ENCODE assay signal across 23 cellular contexts in the genomic region with DNA sequence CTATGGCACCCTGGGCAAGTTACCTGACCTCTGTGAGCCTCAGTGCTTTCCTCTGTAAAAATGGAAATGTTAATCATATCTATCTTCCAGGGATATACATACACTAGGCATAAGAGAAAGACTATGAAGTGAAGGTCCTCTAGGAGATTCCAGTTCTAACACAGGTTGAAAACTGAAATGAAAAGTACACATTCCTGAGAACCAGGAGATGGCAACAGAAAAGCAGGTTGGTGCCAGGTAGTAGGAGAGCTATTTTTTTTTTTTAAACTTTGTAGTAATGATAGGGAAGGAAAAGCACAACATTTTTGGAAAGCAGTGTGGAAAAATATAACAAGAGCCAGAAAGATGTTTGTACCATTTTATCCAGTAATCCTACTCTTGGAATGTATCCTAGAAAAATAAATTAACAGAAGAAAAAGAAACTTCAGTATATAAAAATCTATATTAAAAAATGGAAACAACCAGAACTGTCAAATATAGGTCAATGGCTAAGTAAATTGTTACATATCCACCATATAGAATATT.
DNase-seq lines count a peak whose midpoint lies in the region; ATAC-seq, FAIRE-seq and TF ChIP-seq lines count a peak whose summit lies in the region.
"Had no signal": no experiment of that assay in that cellular context is flagged by ENCODE, and none has a peak within 500 bp of the region (broad histone marks: within the 10 kb centered on the region; RNA-seq: fewer than 3 reads in every experiment).

No MANE protein-coding gene starts in this region.

- no peak for TF ChIP-seq EP300 in H1 (IDR thresholded peaks at IDR 0.05; ENCODE audit: borderline replicate concordance in 1 of 2, low read depth in 2 of 2, low read length in 2 of 2)

- H3K4me3 ChIP-seq in IMR-90 (ENCODE audit: insufficient read depth, low read depth, low read length) (no peak overlapping the region), H1 (ENCODE audit: extremely low read depth in 1 of 4, insufficient read depth in 2 of 4, low read depth in 3 of 4, low read length in 4 of 4) (no peak overlapping the region), hepatocyte (no peak overlapping the region), vagina (no peak overlapping the region), Caco-2 (ENCODE audit: low read depth, low read length) (no peak overlapping the region)
- H3K4me3 ChIP-seq: BLaER1, GM12878, HAP-1, Peyer's patch, SJCRH30 had no signal

- in situ Hi-C loops in IMR-90 (cut with MboI; ENCODE audit: low sequenced_read_pairs) = no loop called here

- TF ChIP-seq CTCF in IMR-90 (conservative IDR thresholded peaks at IDR 0.05; ENCODE audit: low read depth, low read length) = no peak
- TF ChIP-seq CTCF in H1 (IDR thresholded peaks at IDR 0.05; ENCODE audit: control extremely low read depth in 1 of 3, insufficient read depth in 1 of 3, low read depth in 1 of 3, low read length in 3 of 3) = no peak
- no peak for TF ChIP-seq CTCF in hepatocyte (IDR thresholded peaks at IDR 0.05; ENCODE audit: poor library complexity)
- TF ChIP-seq CTCF in vagina (IDR thresholded peaks at IDR 0.05) = no peak
- TF ChIP-seq CTCF in Caco-2 (IDR thresholded peaks at IDR 0.05; ENCODE audit: insufficient read depth in 1 of 2, low read depth in 1 of 2, low read length in 1 of 2, severe bottlenecking in 1 of 2, unreplicated experiment in 1 of 2) = no peak

- no peak overlapping the region for H3K4me3 Mint-ChIP-seq in activated T-cell treated with anti-CD3 and anti-CD28 coated beads, Interleukin-2, amount 50 U/mL, for 72 hours
- H3K4me3 Mint-ChIP-seq in Caco-2 (ENCODE audit: unreplicated experiment) = no peak overlapping the region
- H3K4me3 Mint-ChIP-seq: CD4-positive, alpha-beta T cell; IgD-negative memory B cell had no signal

- ATAC-seq in IMR-90 (ENCODE audit: low read depth) (no peak), HG02763 (IDR thresholded peaks at IDR 0.05; ENCODE audit: unreplicated experiment) (no peak)
- no peak for ATAC-seq in activated T-cell treated with anti-CD3 and anti-CD28 coated beads, Interleukin-2, amount 50 U/mL, for 72 hours (replicated peaks in 1 of 2)
- ATAC-seq: GM12878 had no signal

- no peak overlapping the region for H4K91ac ChIP-seq in IMR-90 (ENCODE audit: insufficient read depth, low read depth, low read length)
- H4K91ac ChIP-seq in H1 (replicated peaks; ENCODE audit: insufficient read length, low read length) = no peak overlapping the region

- DNase-seq in IMR-90 (no peak), H1 (ENCODE audit: low read depth in 1 of 2, low spot score in 2 of 2) (no peak), hepatocyte (ENCODE audit: low spot score) (no peak), vagina (ENCODE audit: extremely low spot score in 2 of 2) (no peak), Caco-2 (no peak)
- no peak for DNase-seq in activated T-cell treated with anti-CD3 and anti-CD28 coated beads, Interleukin-2, amount 50 U/mL, for 72 hours
- DNase-seq: ACHN; CD4-positive, alpha-beta T cell; COR-L47; DND-41; NCI-H1417; NCI-H1694 treated with DMSO at 0.1 percent for 48 hours; NCI-H2081 treated with DMSO at 0.1 percent for 48 hours; NCI-H2171 treated with DMSO at 0.1 percent for 48 hours; NCI-H524 treated with DMSO at 0.1 percent for 48 hours; Peyer's patch; SJCRH30; T-helper 1 cell had no signal

- H3K56ac ChIP-seq in IMR-90 (ENCODE audit: extremely low read depth, insufficient read depth, low read length) (no peak overlapping the region), H1 (replicated peaks; ENCODE audit: insufficient read length, low read depth, low read length) (no peak overlapping the region)

- no peak overlapping the region for H3K4me2 ChIP-seq in IMR-90 (ENCODE audit: low read depth, low read length)
- H3K4me2 ChIP-seq in H1 (ENCODE audit: insufficient read depth in 1 of 2, low read depth in 2 of 2, low read length in 2 of 2) = no peak overlapping the region
- H3K4me2 ChIP-seq in hepatocyte = no peak overlapping the region
- H3K4me2 ChIP-seq: BLaER1 had no signal

- H4K20me1 ChIP-seq in IMR-90 (ENCODE audit: insufficient read depth, low read length) (no peaks in the 10 kb centered on the region), H1 (replicated peaks in 1 of 2; ENCODE audit: control insufficient read depth in 1 of 2, insufficient read depth in 2 of 2, low read length in 2 of 2) (no peaks in the 10 kb centered on the region), hepatocyte (ENCODE audit: insufficient read depth, poor library complexity, severe bottlenecking) (no peaks in the 10 kb centered on the region)
- H4K20me1 ChIP-seq: BLaER1 had no signal

- no peak overlapping the region; the same call in 1 of the 2 replicates for H4K5ac ChIP-seq in IMR-90 (ENCODE audit: low read depth, low read length)
- no peak overlapping the region for H4K5ac ChIP-seq in H1 (ENCODE audit: insufficient read length, low read depth, low read length)

- H2BK12ac ChIP-seq in H1 (ENCODE audit: low read depth, low read length) = no peak overlapping the region

- no peaks in the 10 kb centered on the region for H3K79me2 ChIP-seq in H1 (ENCODE audit: control insufficient read depth in 1 of 2, insufficient read depth in 2 of 2, low read length in 2 of 2)
- H3K79me2 ChIP-seq in hepatocyte = no peaks in the 10 kb centered on the region

- no peaks in the 10 kb centered on the region for H3K9me2 ChIP-seq in hepatocyte (replicated peaks; ENCODE audit: insufficient read depth)

- H3K9me1 ChIP-seq in IMR-90 (ENCODE audit: insufficient read depth, low read length) = 0 out of 2 replicates have a peak, but pooled peaks cover 2% of the 10 kb centered on the region

- TF ChIP-seq RAD21 in IMR-90 (IDR thresholded peaks at IDR 0.05; ENCODE audit: low read length) = no peak
- TF ChIP-seq RAD21 in H1 (IDR thresholded peaks at IDR 0.05 in 1 of 2, conservative IDR thresholded peaks at IDR 0.05 in 1 of 2; ENCODE audit: low read depth in 2 of 2, low read length in 2 of 2) = no peak

- H3K18ac ChIP-seq in IMR-90 (ENCODE audit: low read depth, low read length) (peak overlapping the region; percentile 72), H1 (ENCODE audit: extremely low read depth, low read length) (no peak overlapping the region)

- H2AK5ac ChIP-seq in IMR-90 (ENCODE audit: low read depth, low read length) (no peak overlapping the region; the same call in 1 of the 2 replicates), H1 (ENCODE audit: low read depth, low read length) (no peak overlapping the region)

- H3K27me3 ChIP-seq in IMR-90 (ENCODE audit: control insufficient read depth, insufficient read depth, low read length) (no peaks in the 10 kb centered on the region), H1 (replicated peaks in 1 of 4; ENCODE audit: control insufficient read depth in 3 of 4, extremely low read depth in 1 of 4, insufficient read depth in 3 of 4, low read length in 3 of 4) (no peaks in the 10 kb centered on the region), hepatocyte (no peaks in the 10 kb centered on the region), vagina (no peaks in the 10 kb centered on the region), Caco-2 (replicated peaks; ENCODE audit: control insufficient read depth, insufficient read depth, low read length) (no peaks in the 10 kb centered on the region)
- H3K27me3 ChIP-seq: BLaER1, Peyer's patch, SJCRH30 had no signal

- H3K9me3 Mint-ChIP-seq in activated T-cell treated with anti-CD3 and anti-CD28 coated beads, Interleukin-2, amount 50 U/mL, for 72 hours = no peaks in the 10 kb centered on the region
- no peaks in the 10 kb centered on the region for H3K9me3 Mint-ChIP-seq in Caco-2 (ENCODE audit: unreplicated experiment)
- H3K9me3 Mint-ChIP-seq: CD4-positive, alpha-beta T cell; IgD-negative memory B cell had no signal

- no peak overlapping the region for H2BK120ac ChIP-seq in IMR-90 (ENCODE audit: low read depth, low read length)
- H2BK120ac ChIP-seq in H1 (replicated peaks; ENCODE audit: low read depth, low read length) = no peak overlapping the region

- H3K79me1 ChIP-seq in IMR-90 (ENCODE audit: low read depth in 1 of 2, low read length in 2 of 2) (no peaks in the 10 kb centered on the region), H1 (ENCODE audit: low read depth, low read length) (no peaks in the 10 kb centered on the region)

- H2BK20ac ChIP-seq in IMR-90 (ENCODE audit: low read depth, low read length) (no peak overlapping the region), H1 (ENCODE audit: low read length) (no peak overlapping the region)

- H3K23me2 ChIP-seq in H1 (ENCODE audit: low read depth, low read length) = no peaks in the 10 kb centered on the region

- H3K14ac ChIP-seq in IMR-90 (replicated peaks; ENCODE audit: low read depth, low read length) (no peak overlapping the region), H1 (ENCODE audit: insufficient read length) (no peak overlapping the region)

- no peak overlapping the region for H3K27ac ChIP-seq in IMR-90 (ENCODE audit: insufficient read depth, low read length)
- no peak overlapping the region for H3K27ac ChIP-seq in H1 (ENCODE audit: low read depth, low read length)
- peak overlapping the region; percentile 6 for H3K27ac ChIP-seq in hepatocyte
- peak overlapping the region; percentile 43 for H3K27ac ChIP-seq in vagina
- H3K27ac ChIP-seq: BLaER1, Peyer's patch, SJCRH30 had no signal

- no peaks in the 10 kb centered on the region for H3K36me3 ChIP-seq in IMR-90 (ENCODE audit: control insufficient read depth, insufficient read depth, low read length)
- no peaks in the 10 kb centered on the region for H3K36me3 ChIP-seq in H1 (ENCODE audit: control insufficient read depth in 2 of 4, insufficient read depth in 4 of 4, low read length in 3 of 4)
- no peaks in the 10 kb centered on the region for H3K36me3 ChIP-seq in hepatocyte (replicated peaks; ENCODE audit: insufficient read depth, low read depth)
- no peaks in the 10 kb centered on the region for H3K36me3 ChIP-seq in vagina
- H3K36me3 ChIP-seq in Caco-2 (ENCODE audit: control insufficient read depth, insufficient read depth, low read length) = no peaks in the 10 kb centered on the region
- H3K36me3 ChIP-seq: BLaER1, HAP-1, Peyer's patch, SJCRH30 had no signal

- H3K4ac ChIP-seq in IMR-90 (ENCODE audit: low read depth, low read length) (0 out of 2 replicates have a peak overlapping the region, but pooled peaks have one; percentile 12), H1 (replicated peaks; ENCODE audit: insufficient read length, low read depth, low read length) (no peak overlapping the region)

- H2AFZ ChIP-seq in IMR-90 (replicated peaks; ENCODE audit: low read length, poor library complexity) = no peak overlapping the region
- peak overlapping the region; percentile 55; the same call in 1 of the 2 replicates for H2AFZ ChIP-seq in H1 (ENCODE audit: low read length)
- H2AFZ ChIP-seq in hepatocyte = no peak overlapping the region

- intact Hi-C loops in IMR-90 (cut with micrococcal nuclease) = no loop called here
- intact Hi-C loops in vagina (cut with DNase I) = no loop called here
- intact Hi-C loops in Caco-2 (cut with micrococcal nuclease; ENCODE audit: unreplicated experiment) = no loop called here

- H4K8ac ChIP-seq in IMR-90 (ENCODE audit: low read depth in 2 of 2, low read length in 2 of 2) = no peak overlapping the region
- H4K8ac ChIP-seq in H1 (ENCODE audit: extremely low read depth, insufficient read depth, low read length) = no peak overlapping the region

- no peak for FAIRE-seq in H1 (lab: Jason Lieb, UNC)
- FAIRE-seq: GM12878 had no signal

- peaks cover 15% of the 10 kb centered on the region for H3K27me3 Mint-ChIP-seq in activated T-cell treated with anti-CD3 and anti-CD28 coated beads, Interleukin-2, amount 50 U/mL, for 72 hours (ENCODE audit: low read depth)
- no peaks in the 10 kb centered on the region for H3K27me3 Mint-ChIP-seq in Caco-2 (ENCODE audit: insufficient read depth, unreplicated experiment)
- H3K27me3 Mint-ChIP-seq: CD4-positive, alpha-beta T cell had no signal

- H3K23ac ChIP-seq in IMR-90 (ENCODE audit: low read depth, low read length) (no peak overlapping the region), H1 (ENCODE audit: insufficient read length) (no peak overlapping the region)

- no peak overlapping the region for H2AK9ac ChIP-seq in IMR-90 (replicated peaks; ENCODE audit: low read depth, low read length, poor library complexity)

- no peaks in the 10 kb centered on the region for H3K9me3 ChIP-seq in IMR-90 (ENCODE audit: control insufficient read depth, insufficient read depth, low read length)
- H3K9me3 ChIP-seq in H1 (ENCODE audit: insufficient read depth in 2 of 2, low read depth in 1 of 2, low read length in 1 of 2) = no peaks in the 10 kb centered on the region
- H3K9me3 ChIP-seq in hepatocyte (ENCODE audit: low read depth) = no peaks in the 10 kb centered on the region
- no peaks in the 10 kb centered on the region for H3K9me3 ChIP-seq in vagina
- no peaks in the 10 kb centered on the region for H3K9me3 ChIP-seq in Caco-2
- H3K9me3 ChIP-seq: BLaER1, HAP-1, Peyer's patch had no signal

- no peaks in the 10 kb centered on the region for H3K36me3 Mint-ChIP-seq in activated T-cell treated with anti-CD3 and anti-CD28 coated beads, Interleukin-2, amount 50 U/mL, for 72 hours (ENCODE audit: insufficient read depth in 2 of 2)
- no peaks in the 10 kb centered on the region for H3K36me3 Mint-ChIP-seq in Caco-2 (ENCODE audit: insufficient read depth, unreplicated experiment)
- H3K36me3 Mint-ChIP-seq: IgD-negative memory B cell had no signal

- H2BK15ac ChIP-seq in IMR-90 (ENCODE audit: low read depth, low read length) (no peak overlapping the region), H1 (ENCODE audit: low read length) (no peak overlapping the region)

- H3K4me1 Mint-ChIP-seq in activated T-cell treated with anti-CD3 and anti-CD28 coated beads, Interleukin-2, amount 50 U/mL, for 72 hours (ENCODE audit: low read depth) = peaks cover 9% of the 10 kb centered on the region
- H3K4me1 Mint-ChIP-seq in Caco-2 (ENCODE audit: low read depth, unreplicated experiment) = no peaks in the 10 kb centered on the region
- H3K4me1 Mint-ChIP-seq: IgD-negative memory B cell had no signal

- CTCF ChIA-PET in IMR-90 (lab: Yijun Ruan, JAX) (interaction anchor here (0.9 kb wide), 1 partner anchor 9 kb away, joined by 3 read pairs; no protein-coding TSS in a partner anchor), H1 (lab: Charles Lee; ENCODE audit: partially characterized antibody) (interaction anchor here (0.7 to 1.5 kb wide), 4 partner anchors 18 to 334 kb away, joined by 3 to 4 read pairs (median 4); no protein-coding TSS in a partner anchor), Caco-2 (lab: Charles Lee) (no interaction called here)

- no peak for TF ChIP-seq POLR2A in IMR-90 (IDR thresholded peaks at IDR 0.05; ENCODE audit: low read depth, low read length)
- no peak for TF ChIP-seq POLR2A in H1 (IDR thresholded peaks at IDR 0.05; ENCODE audit: control extremely low read depth in 1 of 2, low read depth in 2 of 2, low read length in 2 of 2)
- no peak for TF ChIP-seq POLR2A in vagina (IDR thresholded peaks at IDR 0.05)

- H3K4me1 ChIP-seq in IMR-90 (ENCODE audit: control insufficient read depth, insufficient read depth, low read length) = peaks cover 6% of the 10 kb centered on the region; the same call in 1 of the 2 replicates
- H3K4me1 ChIP-seq in H1 (replicated peaks in 1 of 4; ENCODE audit: control insufficient read depth in 3 of 4, insufficient read depth in 4 of 4, low read length in 3 of 4) = no peaks in the 10 kb centered on the region
- peaks cover 4% of the 10 kb centered on the region for H3K4me1 ChIP-seq in hepatocyte (ENCODE audit: insufficient read depth)
- peaks cover 9% of the 10 kb centered on the region for H3K4me1 ChIP-seq in vagina
- H3K4me1 ChIP-seq in Caco-2 = no peaks in the 10 kb centered on the region
- H3K4me1 ChIP-seq: HAP-1, Peyer's patch had no signal

- H3K27ac Mint-ChIP-seq in activated T-cell treated with anti-CD3 and anti-CD28 coated beads, Interleukin-2, amount 50 U/mL, for 72 hours = no peak overlapping the region
- no peak overlapping the region for H3K27ac Mint-ChIP-seq in Caco-2 (ENCODE audit: unreplicated experiment)
- H3K27ac Mint-ChIP-seq: CD4-positive, alpha-beta T cell; IgD-negative memory B cell had no signal

- H3K9ac ChIP-seq in IMR-90 (ENCODE audit: low read depth, low read length) (no peak overlapping the region), H1 (replicated peaks in 1 of 4; ENCODE audit: extremely low read depth in 1 of 4, low read depth in 3 of 4, low read length in 3 of 4) (no peak overlapping the region)
- H3K9ac ChIP-seq: BLaER1 had no signal

- BruUV-seq in IMR-90 (replicated peaks; lab: Mats Ljungman, UMichigan) = no TSS peak
- no TSS peak for BruUV-seq in Caco-2 (replicated peaks; lab: Mats Ljungman, UMichigan)

- POLR2A ChIA-PET in IMR-90 (lab: Charles Lee; ENCODE audit: unreplicated experiment) (interaction anchor here (0.6 kb wide), 1 partner anchor 90 kb away, joined by 4 read pairs; no protein-coding TSS in a partner anchor), H1 (lab: Charles Lee; ENCODE audit: partially characterized antibody) (no interaction called here), Caco-2 (lab: Charles Lee) (no interaction called here)

- dilution Hi-C loops in IMR-90 (cut with HindIII; ENCODE audit: low sequenced_read_pairs, unreplicated experiment) = no loop called here

- H2BK5ac ChIP-seq in IMR-90 (ENCODE audit: low read depth, low read length, poor library complexity, severe bottlenecking) = no peak overlapping the region
- no peak overlapping the region for H2BK5ac ChIP-seq in H1 (ENCODE audit: low read depth, low read length)

Comparison
In these comparisons a context has a peak if more than half of its experiments do, and no peak if none do; other contexts are left out.
1. H3K27ac ChIP-seq: peak in hepatocyte (single experiment) and vagina (single experiment); none in IMR-90 (single experiment) and H1 (single experiment).